ENCODE assay signal across 19 cellular contexts in genomic region chr7:133491846-133492652, GRCh38.
DNase-seq lines count a peak whose midpoint lies in the region; ATAC-seq, FAIRE-seq and TF ChIP-seq lines count a peak whose summit lies in the region.
"Had no signal": no experiment of that assay in that cellular context is flagged by ENCODE, and none has a peak within 500 bp of the region (broad histone marks: within the 10 kb centered on the region; RNA-seq: fewer than 3 reads in every experiment).

No MANE protein-coding gene starts in this region.

- peaks cover 19% of the 10 kb centered on the region for H3K4me1 Mint-ChIP-seq in stimulated activated naive CD8-positive, alpha-beta T cell treated with anti-CD3 and anti-CD28 coated beads, Interleukin-15, Interleukin-2, amounts not matched to agents 100 ng/mL and 50 ng/mL, for 24 hours (ENCODE audit: low read depth)
- H3K4me1 Mint-ChIP-seq in stimulated activated naive CD8-positive, alpha-beta T cell treated with anti-CD3 and anti-CD28 coated beads, Interleukin-15, amount 100 ng/mL, for 72 hours, result peaks cover 11% of the 10 kb centered on the region
- no peaks in the 10 kb centered on the region for H3K4me1 Mint-ChIP-seq in type B pancreatic cell (ENCODE audit: unreplicated experiment)
- H3K4me1 Mint-ChIP-seq: B cell; stimulated activated memory B cell treated with anti-CD40 and anti-IgM and Interleukin-4, amounts not matched to agents 10 μg/mL and 1 μg/mL and 100 μg/mL, for 72 hours had no signal

- H3K27me3 Mint-ChIP-seq in stimulated activated naive CD8-positive, alpha-beta T cell treated with anti-CD3 and anti-CD28 coated beads, Interleukin-15, Interleukin-2, amounts not matched to agents 100 ng/mL and 50 ng/mL, for 24 hours, result no peaks in the 10 kb centered on the region
- H3K27me3 Mint-ChIP-seq in stimulated activated naive CD8-positive, alpha-beta T cell treated with anti-CD3 and anti-CD28 coated beads, Interleukin-15, amount 100 ng/mL, for 72 hours, result no peaks in the 10 kb centered on the region
- no peaks in the 10 kb centered on the region for H3K27me3 Mint-ChIP-seq in type B pancreatic cell
- H3K27me3 Mint-ChIP-seq: B cell; stimulated activated memory B cell treated with anti-CD40 and anti-IgM and Interleukin-4, amounts not matched to agents 10 μg/mL and 1 μg/mL and 100 μg/mL, for 72 hours had no signal

- no peak for DNase-seq in stimulated activated naive CD8-positive, alpha-beta T cell treated with anti-CD3 and anti-CD28 coated beads, Interleukin-15, amount 100 ng/mL, for 72 hours
- DNase-seq in SK-N-MC (ENCODE audit: low read depth, low spot score) (peak; percentile 56), epithelial cell of proximal tubule (ENCODE audit: low read depth) (peak; percentile 20), type B pancreatic cell (ENCODE audit: extremely low spot score, unreplicated experiment) (no peak), putamen (ENCODE audit: low spot score) (no peak), pancreas (no peak)
- DNase-seq: activated CD8-positive, alpha-beta memory T cell treated with anti-CD3 and anti-CD28 coated beads, Interleukin-2, amount 50 U/mL, for 4 hours; islet precursor cell; NCI-H1694 treated with DMSO at 0.1 percent for 48 hours; retina; SIG-M5; stimulated activated CD4-positive, alpha-beta T cell treated with anti-CD3 and anti-CD28 coated beads, Interleukin-2, amount 100 ng/mL, for 48 hours had no signal

- H3K36me3 Mint-ChIP-seq in stimulated activated naive CD8-positive, alpha-beta T cell treated with anti-CD3 and anti-CD28 coated beads, Interleukin-15, Interleukin-2, amounts not matched to agents 100 ng/mL and 50 ng/mL, for 24 hours (ENCODE audit: low read depth), result peaks cover 38% of the 10 kb centered on the region
- H3K36me3 Mint-ChIP-seq in type B pancreatic cell, result peaks cover 10% of the 10 kb centered on the region

- no peaks in the 10 kb centered on the region for H3K27me3 ChIP-seq in pancreas
- H3K27me3 ChIP-seq: gastroesophageal sphincter had no signal

- H3K9ac ChIP-seq in SK-N-MC (ENCODE audit: insufficient read length), result no peak overlapping the region

- peak overlapping the region; percentile 72 for H3K27ac Mint-ChIP-seq in stimulated activated naive CD8-positive, alpha-beta T cell treated with anti-CD3 and anti-CD28 coated beads, Interleukin-15, Interleukin-2, amounts not matched to agents 100 ng/mL and 50 ng/mL, for 24 hours
- H3K27ac Mint-ChIP-seq in stimulated activated naive CD8-positive, alpha-beta T cell treated with anti-CD3 and anti-CD28 coated beads, Interleukin-15, amount 100 ng/mL, for 72 hours, result peak overlapping the region in 1 of 2 donors; percentile 57
- peak overlapping the region; percentile 12 for H3K27ac Mint-ChIP-seq in type B pancreatic cell
- H3K27ac Mint-ChIP-seq: B cell; stimulated activated memory B cell treated with anti-CD40 and anti-IgM and Interleukin-4, amounts not matched to agents 10 μg/mL and 1 μg/mL and 100 μg/mL, for 72 hours had no signal

- no peak overlapping the region for H3K4me3 Mint-ChIP-seq in stimulated activated naive CD8-positive, alpha-beta T cell treated with anti-CD3 and anti-CD28 coated beads, Interleukin-15, Interleukin-2, amounts not matched to agents 100 ng/mL and 50 ng/mL, for 24 hours
- no peak overlapping the region for H3K4me3 Mint-ChIP-seq in stimulated activated naive CD8-positive, alpha-beta T cell treated with anti-CD3 and anti-CD28 coated beads, Interleukin-15, amount 100 ng/mL, for 72 hours
- H3K4me3 Mint-ChIP-seq in type B pancreatic cell, result no peak overlapping the region
- H3K4me3 Mint-ChIP-seq: B cell; stimulated activated memory B cell treated with anti-CD40 and anti-IgM and Interleukin-4, amounts not matched to agents 10 μg/mL and 1 μg/mL and 100 μg/mL, for 72 hours had no signal

- H3K4me3 ChIP-seq in SK-N-MC (no peak overlapping the region; the same call in 1 of the 2 replicates), epithelial cell of proximal tubule (ENCODE audit: low read depth, low read length) (no peak overlapping the region), pancreas (no peak overlapping the region)
- H3K4me3 ChIP-seq: gastroesophageal sphincter had no signal

- no peaks in the 10 kb centered on the region for H3K4me1 ChIP-seq in pancreas
- H3K4me1 ChIP-seq: gastroesophageal sphincter had no signal

- H3K36me3 ChIP-seq in SK-N-MC (ENCODE audit: insufficient read depth, low read length) (no peaks in the 10 kb centered on the region), pancreas (no peaks in the 10 kb centered on the region)

- WGBS in pancreas, 2 donors, result 97 to 99% methylated on average over 6 of the region's 6 CpGs

- ATAC-seq in stimulated activated naive CD8-positive, alpha-beta T cell treated with anti-CD3 and anti-CD28 coated beads, Interleukin-15, amount 100 ng/mL, for 72 hours, result no peak
- ATAC-seq in HG03571 (IDR thresholded peaks at IDR 0.05; ENCODE audit: unreplicated experiment) (no peak), pancreas (no peak)
- ATAC-seq: gastroesophageal sphincter; stimulated activated memory B cell treated with anti-CD40 and anti-IgM and Interleukin-4, amounts not matched to agents 10 μg/mL and 1 μg/mL and 100 μg/mL, for 72 hours had no signal

- TF ChIP-seq CTCF in epithelial cell of proximal tubule (conservative IDR thresholded peaks at IDR 0.05; ENCODE audit: low read depth, low read length) (no peak), type B pancreatic cell (conservative IDR thresholded peaks at IDR 0.05) (no peak), pancreas (IDR thresholded peaks at IDR 0.05) (no peak)

- no peak overlapping the region for H3K27ac ChIP-seq in SK-N-MC
- H3K27ac ChIP-seq in pancreas, result no peak overlapping the region
- H3K27ac ChIP-seq: gastroesophageal sphincter had no signal

- no peaks in the 10 kb centered on the region for H3K9me3 ChIP-seq in SK-N-MC (ENCODE audit: low read depth, low read length)
- no peaks in the 10 kb centered on the region for H3K9me3 ChIP-seq in pancreas
- H3K9me3 ChIP-seq: gastroesophageal sphincter had no signal

- FAIRE-seq in pancreas (lab: Jason Lieb, UNC), result no peak
- FAIRE-seq: G401.6, GM18507 had no signal

- peaks cover 6% of the 10 kb centered on the region for H3K9me3 Mint-ChIP-seq in stimulated activated naive CD8-positive, alpha-beta T cell treated with anti-CD3 and anti-CD28 coated beads, Interleukin-15, Interleukin-2, amounts not matched to agents 100 ng/mL and 50 ng/mL, for 24 hours
- peaks cover 0 to 13% of the 10 kb centered on the region in 2 donors for H3K9me3 Mint-ChIP-seq in stimulated activated naive CD8-positive, alpha-beta T cell treated with anti-CD3 and anti-CD28 coated beads, Interleukin-15, amount 100 ng/mL, for 72 hours
- H3K9me3 Mint-ChIP-seq in type B pancreatic cell, result peaks cover 4% of the 10 kb centered on the region

- intact Hi-C loops in pancreas (cut with DNase I), result no loop called here

Comparison
In these comparisons a context has a peak if more than half of its experiments do, and no peak if none do; other contexts are left out.
1. DNase-seq: peak in SK-N-MC (single experiment) and epithelial cell of proximal tubule (single experiment); none in stimulated activated naive CD8-positive, alpha-beta T cell treated with anti-CD3 and anti-CD28 coated beads, Interleukin-15, amount 100 ng/mL, for 72 hours (0 of 2), type B pancreatic cell (single experiment), putamen (single experiment) and pancreas (0 of 6).